Comparison of ENCODE assay signal across 1 cellular context in the genomic region with DNA sequence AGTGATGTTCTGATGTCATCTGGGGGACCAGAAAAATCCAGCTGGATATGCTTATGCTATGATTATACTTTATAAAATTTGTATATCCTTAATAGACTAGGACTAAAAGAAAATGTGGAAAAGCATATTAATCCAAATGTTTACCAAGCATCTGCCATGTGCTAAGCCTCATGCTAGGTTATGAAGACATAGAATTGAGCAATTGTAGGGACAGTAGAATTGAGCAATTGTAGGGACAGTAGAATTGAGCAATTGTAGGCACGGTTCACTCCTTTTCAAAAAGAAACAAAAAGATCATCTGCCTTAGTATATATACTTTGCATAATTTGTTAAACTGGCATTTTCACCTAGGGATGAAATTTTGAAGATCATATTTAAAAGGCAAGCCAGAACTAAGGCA.
TF ChIP-seq lines count a peak whose summit lies in the region.

No MANE protein-coding gene starts in this region.

TF ChIP-seq in HepG2, 621 proteins besides CTCF, POLR2A, EP300 and RAD21 (continued from another document):
- no peak for TF ChIP-seq SNRNP70 (IDR thresholded peaks at IDR 0.05; ENCODE audit: low read depth, low read length)
- no peak for TF ChIP-seq CHCHD3 (CRISPR knock-in tag; IDR thresholded peaks at IDR 0.05)
- TF ChIP-seq ZNF788 (CRISPR knock-in tag; IDR thresholded peaks at IDR 0.05; ENCODE audit: borderline replicate concordance), result no peak
- TF ChIP-seq ZFP36 (IDR thresholded peaks at IDR 0.05; ENCODE audit: borderline replicate concordance, low read depth, low read length, partially characterized antibody), result no peak
- TF ChIP-seq MBNL3 (CRISPR knock-in tag; conservative IDR thresholded peaks at IDR 0.05), result no peak
- TF ChIP-seq, protein P1, sequence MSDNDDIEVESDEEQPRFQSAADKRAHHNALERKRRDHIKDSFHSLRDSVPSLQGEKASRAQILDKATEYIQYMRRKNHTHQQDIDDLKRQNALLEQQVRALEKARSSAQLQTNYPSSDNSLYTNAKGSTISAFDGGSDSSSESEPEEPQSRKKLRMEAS (IDR thresholded peaks at IDR 0.05), result peak; percentile 90
- no peak for TF ChIP-seq ZNF619 (CRISPR knock-in tag; IDR thresholded peaks at IDR 0.05)
- TF ChIP-seq, protein P2, sequence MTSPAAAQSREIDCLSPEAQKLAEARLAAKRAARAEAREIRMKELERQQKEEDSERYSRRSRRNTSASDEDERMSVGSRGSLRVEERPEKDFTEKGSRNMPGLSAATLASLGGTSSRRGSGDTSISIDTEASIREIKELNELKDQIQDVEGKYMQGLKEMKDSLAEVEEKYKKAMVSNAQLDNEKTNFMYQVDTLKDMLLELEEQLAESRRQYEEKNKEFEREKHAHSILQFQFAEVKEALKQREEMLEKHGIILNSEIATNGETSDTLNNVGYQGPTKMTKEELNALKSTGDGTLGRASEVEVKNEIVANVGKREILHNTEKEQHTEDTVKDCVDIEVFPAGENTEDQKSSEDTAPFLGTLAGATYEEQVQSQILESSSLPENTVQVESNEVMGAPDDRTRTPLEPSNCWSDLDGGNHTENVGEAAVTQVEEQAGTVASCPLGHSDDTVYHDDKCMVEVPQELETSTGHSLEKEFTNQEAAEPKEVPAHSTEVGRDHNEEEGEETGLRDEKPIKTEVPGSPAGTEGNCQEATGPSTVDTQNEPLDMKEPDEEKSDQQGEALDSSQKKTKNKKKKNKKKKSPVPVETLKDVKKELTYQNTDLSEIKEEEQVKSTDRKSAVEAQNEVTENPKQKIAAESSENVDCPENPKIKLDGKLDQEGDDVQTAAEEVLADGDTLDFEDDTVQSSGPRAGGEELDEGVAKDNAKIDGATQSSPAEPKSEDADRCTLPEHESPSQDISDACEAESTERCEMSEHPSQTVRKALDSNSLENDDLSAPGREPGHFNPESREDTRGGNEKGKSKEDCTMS (CRISPR knock-in tag; conservative IDR thresholded peaks at IDR 0.05), result no peak
- TF ChIP-seq, protein P3, sequence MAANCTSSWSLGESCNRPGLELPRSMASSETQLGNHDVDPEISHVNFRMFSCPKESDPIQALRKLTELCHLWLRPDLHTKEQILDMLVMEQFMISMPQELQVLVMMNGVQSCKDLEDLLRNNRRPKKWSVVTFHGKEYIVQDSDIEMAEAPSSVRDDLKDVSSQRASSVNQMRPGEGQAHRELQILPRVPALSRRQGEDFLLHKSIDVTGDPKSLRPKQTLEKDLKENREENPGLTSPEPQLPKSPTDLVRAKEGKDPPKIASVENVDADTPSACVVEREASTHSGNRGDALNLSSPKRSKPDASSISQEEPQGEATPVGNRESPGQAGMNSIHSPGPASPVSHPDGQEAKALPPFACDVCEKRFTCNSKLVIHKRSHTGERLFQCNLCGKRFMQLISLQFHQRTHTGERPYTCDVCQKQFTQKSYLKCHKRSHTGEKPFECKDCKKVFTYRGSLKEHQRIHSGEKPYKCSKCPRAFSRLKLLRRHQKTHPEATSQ (CRISPR knock-in tag; IDR thresholded peaks at IDR 0.05; ENCODE audit: borderline replicate concordance), result no peak
- TF ChIP-seq MATR3 (CRISPR knock-in tag; IDR thresholded peaks at IDR 0.05), result no peak
- TF ChIP-seq ARNT (IDR thresholded peaks at IDR 0.05), result no peak
- TF ChIP-seq ZBTB1 (CRISPR knock-in tag; IDR thresholded peaks at IDR 0.05; ENCODE audit: borderline replicate concordance), result no peak
- TF ChIP-seq, protein P4, sequence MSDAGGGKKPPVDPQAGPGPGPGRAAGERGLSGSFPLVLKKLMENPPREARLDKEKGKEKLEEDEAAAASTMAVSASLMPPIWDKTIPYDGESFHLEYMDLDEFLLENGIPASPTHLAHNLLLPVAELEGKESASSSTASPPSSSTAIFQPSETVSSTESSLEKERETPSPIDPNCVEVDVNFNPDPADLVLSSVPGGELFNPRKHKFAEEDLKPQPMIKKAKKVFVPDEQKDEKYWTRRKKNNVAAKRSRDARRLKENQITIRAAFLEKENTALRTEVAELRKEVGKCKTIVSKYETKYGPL (CRISPR knock-in tag; IDR thresholded peaks at IDR 0.05), result no peak
- no peak for TF ChIP-seq SRSF1 (optimal IDR thresholded peaks at IDR 0.05; ENCODE audit: low read depth, low read length)
- TF ChIP-seq, protein P5, sequence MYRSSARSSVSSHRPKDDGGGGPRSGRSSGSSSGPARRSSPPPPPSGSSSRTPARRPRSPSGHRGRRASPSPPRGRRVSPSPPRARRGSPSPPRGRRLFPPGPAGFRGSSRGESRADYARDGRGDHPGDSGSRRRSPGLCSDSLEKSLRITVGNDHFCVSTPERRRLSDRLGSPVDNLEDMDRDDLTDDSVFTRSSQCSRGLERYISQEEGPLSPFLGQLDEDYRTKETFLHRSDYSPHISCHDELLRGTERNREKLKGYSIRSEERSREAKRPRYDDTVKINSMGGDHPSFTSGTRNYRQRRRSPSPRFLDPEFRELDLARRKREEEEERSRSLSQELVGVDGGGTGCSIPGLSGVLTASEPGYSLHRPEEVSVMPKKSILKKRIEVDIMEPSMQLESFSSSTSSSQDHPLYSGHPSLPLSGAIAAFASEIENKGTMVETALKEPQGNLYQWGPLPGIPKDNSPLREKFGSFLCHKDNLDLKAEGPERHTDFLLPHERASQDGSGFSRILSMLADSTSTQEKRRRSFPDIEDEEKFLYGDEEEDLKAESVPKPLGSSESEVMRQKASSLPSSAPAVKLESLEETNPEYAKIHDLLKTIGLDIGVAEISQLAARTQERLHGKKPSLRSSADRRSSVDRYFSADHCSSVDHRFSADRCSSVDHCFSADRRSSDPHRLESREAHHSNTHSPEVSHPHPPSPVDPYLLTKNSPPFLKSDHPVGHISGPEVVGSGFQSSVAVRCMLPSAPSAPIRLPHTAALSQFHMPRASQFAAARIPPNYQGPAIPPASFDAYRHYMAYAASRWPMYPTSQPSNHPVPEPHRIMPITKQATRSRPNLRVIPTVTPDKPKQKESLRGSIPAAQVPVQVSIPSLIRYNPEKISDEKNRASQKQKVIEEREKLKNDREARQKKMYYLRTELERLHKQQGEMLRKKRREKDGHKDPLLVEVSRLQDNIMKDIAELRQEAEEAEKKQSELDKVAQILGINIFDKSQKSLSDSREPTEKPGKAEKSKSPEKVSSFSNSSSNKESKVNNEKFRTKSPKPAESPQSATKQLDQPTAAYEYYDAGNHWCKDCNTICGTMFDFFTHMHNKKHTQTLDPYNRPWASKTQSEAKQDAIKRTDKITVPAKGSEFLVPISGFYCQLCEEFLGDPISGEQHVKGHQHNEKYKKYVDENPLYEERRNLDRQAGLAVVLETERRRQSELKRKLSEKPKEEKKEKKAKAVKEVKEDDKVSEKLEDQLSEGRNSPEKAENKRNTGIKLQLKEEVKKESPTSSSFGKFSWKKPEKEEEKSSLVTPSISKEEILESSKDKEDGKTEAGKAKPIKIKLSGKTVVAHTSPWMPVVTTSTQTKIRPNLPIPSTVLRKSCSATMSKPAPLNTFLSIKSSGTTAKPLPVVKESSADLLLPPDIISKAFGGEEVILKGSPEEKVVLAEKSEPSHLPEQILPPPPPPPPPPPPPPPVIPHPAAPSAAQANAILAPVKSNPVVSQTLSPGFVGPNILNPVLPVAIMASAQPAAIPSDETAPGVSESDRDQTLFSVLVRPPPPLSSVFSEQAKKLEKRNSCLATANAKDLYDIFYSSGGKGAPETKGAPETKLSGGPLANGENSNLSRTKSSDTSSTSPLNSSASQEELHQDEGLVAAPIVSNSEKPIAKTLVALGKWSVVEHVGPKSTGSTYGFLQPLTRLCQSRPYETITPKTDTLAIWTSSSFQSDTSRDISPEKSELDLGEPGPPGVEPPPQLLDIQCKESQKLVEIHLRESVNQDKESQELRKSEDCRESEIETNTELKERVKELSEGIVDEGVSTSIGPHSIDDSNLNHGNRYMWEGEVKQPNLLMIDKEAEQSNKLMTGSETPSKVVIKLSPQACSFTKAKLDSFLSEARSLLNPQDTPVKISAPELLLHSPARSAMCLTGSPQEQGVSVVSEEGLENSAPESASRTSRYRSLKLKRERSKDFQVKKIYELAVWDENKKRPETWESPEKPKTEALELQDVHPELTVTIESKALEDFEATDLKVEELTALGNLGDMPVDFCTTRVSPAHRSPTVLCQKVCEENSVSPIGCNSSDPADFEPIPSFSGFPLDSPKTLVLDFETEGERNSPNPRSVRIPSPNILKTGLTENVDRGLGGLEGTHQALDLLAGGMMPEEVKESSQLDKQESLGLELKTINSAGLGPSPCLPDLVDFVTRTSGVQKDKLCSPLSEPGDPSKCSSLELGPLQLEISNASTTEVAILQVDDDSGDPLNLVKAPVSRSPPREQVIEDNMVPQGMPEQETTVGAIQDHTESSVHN (CRISPR knock-in tag; IDR thresholded peaks at IDR 0.05), result no peak
- no peak for TF ChIP-seq RBFOX2 (IDR thresholded peaks at IDR 0.05; ENCODE audit: low read depth, low read length)
- TF ChIP-seq RFX3 (CRISPR knock-in tag; IDR thresholded peaks at IDR 0.05), result no peak
- peak; percentile 56; the same call in 1 of the 2 replicates for TF ChIP-seq TGIF2 (CRISPR knock-in tag; IDR thresholded peaks at IDR 0.05)
- TF ChIP-seq, protein P6, sequence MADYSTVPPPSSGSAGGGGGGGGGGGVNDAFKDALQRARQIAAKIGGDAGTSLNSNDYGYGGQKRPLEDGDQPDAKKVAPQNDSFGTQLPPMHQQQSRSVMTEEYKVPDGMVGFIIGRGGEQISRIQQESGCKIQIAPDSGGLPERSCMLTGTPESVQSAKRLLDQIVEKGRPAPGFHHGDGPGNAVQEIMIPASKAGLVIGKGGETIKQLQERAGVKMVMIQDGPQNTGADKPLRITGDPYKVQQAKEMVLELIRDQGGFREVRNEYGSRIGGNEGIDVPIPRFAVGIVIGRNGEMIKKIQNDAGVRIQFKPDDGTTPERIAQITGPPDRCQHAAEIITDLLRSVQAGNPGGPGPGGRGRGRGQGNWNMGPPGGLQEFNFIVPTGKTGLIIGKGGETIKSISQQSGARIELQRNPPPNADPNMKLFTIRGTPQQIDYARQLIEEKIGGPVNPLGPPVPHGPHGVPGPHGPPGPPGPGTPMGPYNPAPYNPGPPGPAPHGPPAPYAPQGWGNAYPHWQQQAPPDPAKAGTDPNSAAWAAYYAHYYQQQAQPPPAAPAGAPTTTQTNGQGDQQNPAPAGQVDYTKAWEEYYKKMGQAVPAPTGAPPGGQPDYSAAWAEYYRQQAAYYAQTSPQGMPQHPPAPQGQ (CRISPR knock-in tag; IDR thresholded peaks at IDR 0.05; ENCODE audit: borderline replicate concordance), result no peak
- TF ChIP-seq MIER3 (CRISPR knock-in tag; IDR thresholded peaks at IDR 0.05; ENCODE audit: borderline replicate concordance), result peak; percentile 55; the same call in 1 of the 2 replicates
- TF ChIP-seq, protein P7, sequence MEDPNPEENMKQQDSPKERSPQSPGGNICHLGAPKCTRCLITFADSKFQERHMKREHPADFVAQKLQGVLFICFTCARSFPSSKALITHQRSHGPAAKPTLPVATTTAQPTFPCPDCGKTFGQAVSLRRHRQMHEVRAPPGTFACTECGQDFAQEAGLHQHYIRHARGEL (CRISPR knock-in tag; IDR thresholded peaks at IDR 0.05), result no peak
- TF ChIP-seq ZNF614 (CRISPR knock-in tag; IDR thresholded peaks at IDR 0.05; ENCODE audit: borderline replicate concordance), result peak; percentile 73; the same call in 1 of the 2 replicates
- TF ChIP-seq, protein P8, sequence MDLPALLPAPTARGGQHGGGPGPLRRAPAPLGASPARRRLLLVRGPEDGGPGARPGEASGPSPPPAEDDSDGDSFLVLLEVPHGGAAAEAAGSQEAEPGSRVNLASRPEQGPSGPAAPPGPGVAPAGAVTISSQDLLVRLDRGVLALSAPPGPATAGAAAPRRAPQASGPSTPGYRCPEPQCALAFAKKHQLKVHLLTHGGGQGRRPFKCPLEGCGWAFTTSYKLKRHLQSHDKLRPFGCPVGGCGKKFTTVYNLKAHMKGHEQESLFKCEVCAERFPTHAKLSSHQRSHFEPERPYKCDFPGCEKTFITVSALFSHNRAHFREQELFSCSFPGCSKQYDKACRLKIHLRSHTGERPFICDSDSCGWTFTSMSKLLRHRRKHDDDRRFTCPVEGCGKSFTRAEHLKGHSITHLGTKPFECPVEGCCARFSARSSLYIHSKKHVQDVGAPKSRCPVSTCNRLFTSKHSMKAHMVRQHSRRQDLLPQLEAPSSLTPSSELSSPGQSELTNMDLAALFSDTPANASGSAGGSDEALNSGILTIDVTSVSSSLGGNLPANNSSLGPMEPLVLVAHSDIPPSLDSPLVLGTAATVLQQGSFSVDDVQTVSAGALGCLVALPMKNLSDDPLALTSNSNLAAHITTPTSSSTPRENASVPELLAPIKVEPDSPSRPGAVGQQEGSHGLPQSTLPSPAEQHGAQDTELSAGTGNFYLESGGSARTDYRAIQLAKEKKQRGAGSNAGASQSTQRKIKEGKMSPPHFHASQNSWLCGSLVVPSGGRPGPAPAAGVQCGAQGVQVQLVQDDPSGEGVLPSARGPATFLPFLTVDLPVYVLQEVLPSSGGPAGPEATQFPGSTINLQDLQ (CRISPR knock-in tag; IDR thresholded peaks at IDR 0.05), result no peak
- peak; percentile 71 for TF ChIP-seq NCOA2 (CRISPR knock-in tag; IDR thresholded peaks at IDR 0.05)
- TF ChIP-seq XBP1 (CRISPR knock-in tag; IDR thresholded peaks at IDR 0.05), result no peak
- TF ChIP-seq ZNF768 (CRISPR knock-in tag; IDR thresholded peaks at IDR 0.05), result no peak
- TF ChIP-seq SCMH1 (CRISPR knock-in tag; IDR thresholded peaks at IDR 0.05; ENCODE audit: borderline replicate concordance), result no peak
- TF ChIP-seq ZNF225 (CRISPR knock-in tag; IDR thresholded peaks at IDR 0.05), result no peak
- TF ChIP-seq PHF5A (CRISPR knock-in tag; IDR thresholded peaks at IDR 0.05; ENCODE audit: low read depth, unreplicated experiment), result no peak
